24 cellular contexts compared by ENCODE assay signal in genomic region chr4:70449220-70449619, GRCh38. TPM values are rescaled to one million over a fixed set of nuclear protein-coding genes. Genes with fewer than 3 reads are reported as not detected.
DNase-seq lines count a peak whose midpoint lies in the region; ATAC-seq and TF ChIP-seq lines count a peak whose summit lies in the region.
"Had no signal": no experiment of that assay in that cellular context is flagged by ENCODE, and none has a peak within 500 bp of the region (broad histone marks: within the 10 kb centered on the region; RNA-seq: fewer than 3 reads in every experiment).

No MANE protein-coding gene starts in this region.

- no peaks in the 10 kb centered on the region for H3K27me3 ChIP-seq in Caco-2 (replicated peaks; ENCODE audit: control insufficient read depth, insufficient read depth, low read length)
- H3K27me3 ChIP-seq: neutrophil, SJCRH30 had no signal

- no peak overlapping the region for H3K4me3 Mint-ChIP-seq in Caco-2 (ENCODE audit: unreplicated experiment)
- H3K4me3 Mint-ChIP-seq: activated CD8-positive, alpha-beta T cell treated with anti-CD3 and anti-CD28 coated beads for 36 hours; activated naive CD4-positive, alpha-beta T cell treated with anti-CD3 and anti-CD28 coated beads, Interleukin-2, amount 50 U/mL, for 24 hours; activated T-cell treated with anti-CD3 and anti-CD28 coated beads, Interleukin-2, amount 50 U/mL, for 24 hours; effector memory CD8-positive, alpha-beta T cell; T-helper 17 cell had no signal

- no peaks in the 10 kb centered on the region for H3K4me1 ChIP-seq in Caco-2
- H3K4me1 ChIP-seq: SJCRH30 had no signal

- BruUV-seq in Caco-2 (replicated peaks; lab: Mats Ljungman, UMichigan), result no TSS peak

- H3K9me3 ChIP-seq in Caco-2, result no peaks in the 10 kb centered on the region
- H3K9me3 ChIP-seq: neutrophil, SJCRH30 had no signal

- DNase-seq in NCI-H2196 treated with DMSO at 0.1 percent for 48 hours (lab: John Stamatoyannopoulos, UW; ENCODE audit: unreplicated experiment) (no peak), GF-D8 (lab: John Stamatoyannopoulos, UW) (no peak), Caco-2 (no peak), UCSD-AML1 (lab: John Stamatoyannopoulos, UW; ENCODE audit: unreplicated experiment) (no peak)
- DNase-seq: activated CD8-positive, alpha-beta T cell treated with anti-CD3 and anti-CD28 coated beads for 36 hours; activated T-cell treated with anti-CD3 and anti-CD28 coated beads, Interleukin-2, amount 50 U/mL, for 24 hours; COR-L47; effector memory CD8-positive, alpha-beta T cell; EL; glutamatergic neuron; SJCRH30; substantia nigra; T-helper 17 cell; WERI-Rb-1 had no signal

- H3K4me3 ChIP-seq in Caco-2 (ENCODE audit: low read depth, low read length), result no peak overlapping the region
- H3K4me3 ChIP-seq: SJCRH30 had no signal

- CTCF ChIA-PET in Caco-2 (lab: Charles Lee), result no interaction called here

- intact Hi-C loops in Caco-2 (cut with micrococcal nuclease; ENCODE audit: unreplicated experiment), result no loop called here

- POLR2A ChIA-PET in Caco-2 (lab: Charles Lee), result no interaction called here

- H3K27me3 Mint-ChIP-seq in Caco-2 (ENCODE audit: insufficient read depth, unreplicated experiment), result peaks cover 3% of the 10 kb centered on the region
- H3K27me3 Mint-ChIP-seq: activated CD8-positive, alpha-beta T cell treated with anti-CD3 and anti-CD28 coated beads for 36 hours; activated naive CD4-positive, alpha-beta T cell treated with anti-CD3 and anti-CD28 coated beads, Interleukin-2, amount 50 U/mL, for 24 hours; activated T-cell treated with anti-CD3 and anti-CD28 coated beads, Interleukin-2, amount 50 U/mL, for 24 hours; effector memory CD8-positive, alpha-beta T cell; T-helper 17 cell had no signal

- no peak overlapping the region for H3K27ac Mint-ChIP-seq in Caco-2 (ENCODE audit: unreplicated experiment)
- H3K27ac Mint-ChIP-seq: activated CD8-positive, alpha-beta T cell treated with anti-CD3 and anti-CD28 coated beads for 36 hours; activated naive CD4-positive, alpha-beta T cell treated with anti-CD3 and anti-CD28 coated beads, Interleukin-2, amount 50 U/mL, for 24 hours; activated T-cell treated with anti-CD3 and anti-CD28 coated beads, Interleukin-2, amount 50 U/mL, for 24 hours; effector memory CD8-positive, alpha-beta T cell; T-helper 17 cell had no signal

- no peaks in the 10 kb centered on the region for H3K4me1 Mint-ChIP-seq in Caco-2 (ENCODE audit: low read depth, unreplicated experiment)
- H3K4me1 Mint-ChIP-seq: activated naive CD4-positive, alpha-beta T cell treated with anti-CD3 and anti-CD28 coated beads, Interleukin-2, amount 50 U/mL, for 24 hours; T-helper 17 cell had no signal

- no peaks in the 10 kb centered on the region for H3K36me3 ChIP-seq in Caco-2 (ENCODE audit: control insufficient read depth, insufficient read depth, low read length)
- H3K36me3 ChIP-seq: neutrophil, SJCRH30, WERI-Rb-1 had no signal

- ATAC-seq in GM18858 (IDR thresholded peaks at IDR 0.05; ENCODE audit: unreplicated experiment) (peak; percentile 86), GM21390 (IDR thresholded peaks at IDR 0.05; ENCODE audit: unreplicated experiment) (peak; percentile 76), HG02798 (IDR thresholded peaks at IDR 0.05; ENCODE audit: poor library complexity, unreplicated experiment) (peak; percentile 75), HG03520 (IDR thresholded peaks at IDR 0.05; ENCODE audit: unreplicated experiment) (peak; percentile 73)
- ATAC-seq: activated CD8-positive, alpha-beta T cell treated with anti-CD3 and anti-CD28 coated beads for 36 hours; effector memory CD8-positive, alpha-beta T cell; T-helper 17 cell had no signal

- H3K9me3 Mint-ChIP-seq in Caco-2 (ENCODE audit: unreplicated experiment), result no peaks in the 10 kb centered on the region
- H3K9me3 Mint-ChIP-seq: activated T-cell treated with anti-CD3 and anti-CD28 coated beads, Interleukin-2, amount 50 U/mL, for 24 hours had no signal

- no peaks in the 10 kb centered on the region for H3K36me3 Mint-ChIP-seq in Caco-2 (ENCODE audit: insufficient read depth, unreplicated experiment)
- H3K36me3 Mint-ChIP-seq: activated naive CD4-positive, alpha-beta T cell treated with anti-CD3 and anti-CD28 coated beads, Interleukin-2, amount 50 U/mL, for 24 hours had no signal

- TF ChIP-seq CTCF in Caco-2 (IDR thresholded peaks at IDR 0.05; ENCODE audit: insufficient read depth in 1 of 2, low read depth in 1 of 2, low read length in 1 of 2, severe bottlenecking in 1 of 2, unreplicated experiment in 1 of 2), result no peak

RNA-seq across cellular contexts. Expression of gene MUC7, which starts 22.8 kb away (rescaled TPM):
- total RNA-seq in Caco-2 (2022), result not detected in 2 replicates
- total RNA-seq: activated CD8-positive, alpha-beta T cell treated with anti-CD3 and anti-CD28 coated beads for 36 hours; cerebellum; LHCN-M2; liver; mucosa of gallbladder; T-helper 17 cell had no signal

RNA-seq across cellular contexts. Expression of gene OPRPN, which starts 51.5 kb away (rescaled TPM):
- total RNA-seq in Caco-2 (2022), result not detected in 2 replicates
- total RNA-seq: activated CD8-positive, alpha-beta T cell treated with anti-CD3 and anti-CD28 coated beads for 36 hours; cerebellum; LHCN-M2; liver; mucosa of gallbladder; SJCRH30; T-helper 17 cell had no signal
